In genomic region chr1:23554481-23555224, GRCh38 we compare ENCODE assay signal across 8 cellular contexts. TPM values are rescaled to one million over a fixed set of nuclear protein-coding genes. Genes with fewer than 3 reads are reported as not detected.
DNase-seq lines count a peak whose midpoint lies in the region; ATAC-seq and TF ChIP-seq lines count a peak whose summit lies in the region.

No MANE protein-coding gene starts in this region.

- H3K36me3 Mint-ChIP-seq in neural progenitor cell: peaks cover 15% of the 10 kb centered on the region

- H3K27me3 Mint-ChIP-seq in neural progenitor cell (ENCODE audit: insufficient read depth, low read depth): peaks cover 12% of the 10 kb centered on the region

- no peaks in the 10 kb centered on the region for H3K9me3 Mint-ChIP-seq in neural progenitor cell

- H3K27ac Mint-ChIP-seq in neural progenitor cell: peak overlapping the region; percentile 96

- no peaks in the 10 kb centered on the region for H3K9me2 ChIP-seq in Karpas-422 (replicated peaks; ENCODE audit: insufficient read depth, low read length)

- peak overlapping the region; percentile 71; the same call in 1 of the 2 replicates for H2AFZ ChIP-seq in Karpas-422 (ENCODE audit: low read length)
- no peak overlapping the region for H2AFZ ChIP-seq in neural progenitor cell (replicated peaks)

- no peaks in the 10 kb centered on the region for H3K9me3 ChIP-seq in Karpas-422 (ENCODE audit: low read length)
- H3K9me3 ChIP-seq in Peyer's patch: no peaks in the 10 kb centered on the region
- no peaks in the 10 kb centered on the region for H3K9me3 ChIP-seq in neural progenitor cell (ENCODE audit: low read depth)
- no peaks in the 10 kb centered on the region for H3K9me3 ChIP-seq in stomach smooth muscle (ENCODE audit: control insufficient read depth in 2 of 2, low read length in 2 of 2)

- TF ChIP-seq CTCF in Peyer's patch (IDR thresholded peaks at IDR 0.05) (peak in 2 of 6 experiments; percentile 18 to 31), neural progenitor cell (IDR thresholded peaks at IDR 0.05) (peak; percentile 22)

- H3K36me3 ChIP-seq in Karpas-422 (ENCODE audit: insufficient read depth, low read length): no peaks in the 10 kb centered on the region
- no peaks in the 10 kb centered on the region for H3K36me3 ChIP-seq in Peyer's patch
- H3K36me3 ChIP-seq in neural progenitor cell: no peaks in the 10 kb centered on the region
- no peaks in the 10 kb centered on the region for H3K36me3 ChIP-seq in stomach smooth muscle (ENCODE audit: control insufficient read depth in 2 of 2, insufficient read depth in 2 of 2, low read length in 2 of 2)

- peak overlapping the region; percentile 91 for H3K4me3 Mint-ChIP-seq in neural progenitor cell

- peaks cover 60% of the 10 kb centered on the region for H3F3A ChIP-seq in neural progenitor cell (ENCODE audit: low read depth)

- ATAC-seq in GM21619 (IDR thresholded peaks at IDR 0.05; ENCODE audit: unreplicated experiment): peak; percentile 44

- peak; percentile 97 for DNase-seq in DMS79 treated with DMSO at 0.1 percent for 48 hours (lab: John Stamatoyannopoulos, UW)
- peak; percentile 96 for DNase-seq in Karpas-422
- peak; percentile 81 to 94 (median 92) for DNase-seq in Peyer's patch
- peak; percentile 87 for DNase-seq in activated effector memory CD4-positive, alpha-beta T cell treated with Interleukin-2 at 50 U/mL for 16 hours
- DNase-seq in fibroblast of the conjunctiva (ENCODE audit: low read depth): peak; percentile 56
- peak; percentile 96 for DNase-seq in neural progenitor cell (ENCODE audit: low spot score)

- H3K27me3 ChIP-seq in Karpas-422 (ENCODE audit: low read length) (no peaks in the 10 kb centered on the region), Peyer's patch (no peaks in the 10 kb centered on the region), neural progenitor cell (peaks cover 17% of the 10 kb centered on the region), stomach smooth muscle (ENCODE audit: control insufficient read depth in 1 of 2, insufficient read depth in 2 of 2, low read length in 2 of 2) (no peaks in the 10 kb centered on the region)

- TF ChIP-seq POLR2A in Peyer's patch (IDR thresholded peaks at IDR 0.05): peak; percentile 83 to 91

- H3K4me3 ChIP-seq in Karpas-422 (ENCODE audit: low read length): peak overlapping the region; percentile 68
- peak overlapping the region; percentile 54 to 86 (median 68) for H3K4me3 ChIP-seq in Peyer's patch
- H3K4me3 ChIP-seq in neural progenitor cell: peak overlapping the region; percentile 91
- peak overlapping the region; percentile 48 to 95 for H3K4me3 ChIP-seq in stomach smooth muscle (ENCODE audit: low read length in 2 of 2)

- H3K79me2 ChIP-seq in Karpas-422 (ENCODE audit: low read length): 0 out of 2 replicates have a peak, but pooled peaks cover 4% of the 10 kb centered on the region
- peaks cover 33% of the 10 kb centered on the region for H3K79me2 ChIP-seq in neural progenitor cell (ENCODE audit: low read depth)

- H3K27ac ChIP-seq in Karpas-422 (ENCODE audit: low read length): peak overlapping the region; percentile 55
- peak overlapping the region; percentile 94 to 98 (median 98) for H3K27ac ChIP-seq in Peyer's patch
- peak overlapping the region; percentile 98 for H3K27ac ChIP-seq in neural progenitor cell
- H3K27ac ChIP-seq in stomach smooth muscle (ENCODE audit: low read length): peak overlapping the region; percentile 99

- H4K20me1 ChIP-seq in Karpas-422 (ENCODE audit: insufficient read depth, low read depth, low read length) (peaks cover 11% of the 10 kb centered on the region), neural progenitor cell (ENCODE audit: low read depth) (peaks cover 44% of the 10 kb centered on the region)

- H3K9ac ChIP-seq in Karpas-422 (ENCODE audit: low read length) (peak overlapping the region; percentile 76), neural progenitor cell (peak overlapping the region; percentile 80), stomach smooth muscle (ENCODE audit: low read length in 2 of 2) (peak overlapping the region; percentile 68 to 79)

- peaks cover 73% of the 10 kb centered on the region for H3K4me1 ChIP-seq in Karpas-422 (ENCODE audit: low read length)
- H3K4me1 ChIP-seq in Peyer's patch: peaks cover 0 to 33% (median 16%) of the 10 kb centered on the region in 4 donors
- H3K4me1 ChIP-seq in neural progenitor cell: peaks cover 51% of the 10 kb centered on the region
- peaks cover 54% of the 10 kb centered on the region for H3K4me1 ChIP-seq in stomach smooth muscle (ENCODE audit: control insufficient read depth, insufficient read depth, low read length)

- H3K4me2 ChIP-seq in Karpas-422 (ENCODE audit: low read depth, low read length, poor library complexity, severe bottlenecking) (peak overlapping the region; percentile 85), neural progenitor cell (peak overlapping the region; percentile 92)

- H3K4me1 Mint-ChIP-seq in neural progenitor cell: peaks cover 68% of the 10 kb centered on the region

RNA-seq across cellular contexts. Expression of gene ID3, which starts 4.6 kb away (rescaled TPM):
- total RNA-seq in Karpas-422 (2014; rRNA removed; shearing (Covaris generic); ENCODE audit: low replicate concordance): 32.0 and 33.0 TPM in 2 replicates
- total RNA-seq in Peyer's patch (100 to 1,000 TPM; 121 to 224 (median 167) TPM), neural progenitor cell (ENCODE audit: low replicate concordance) (99.9 and 235 TPM in 2 replicates)

RNA-seq across cellular contexts. Expression of gene E2F2, which starts 23.6 kb away (rescaled TPM):
- total RNA-seq in Karpas-422 (2014; rRNA removed; shearing (Covaris generic); ENCODE audit: low replicate concordance): 6.6 and 8.0 TPM in 2 replicates
- total RNA-seq in Peyer's patch (10 to 100 TPM in 3 of 4 donors, 1 to 10 TPM in 1; 6.8 to 16.4 (median 13.6) TPM), neural progenitor cell (ENCODE audit: low replicate concordance) (3.4 and 7.0 TPM in 2 replicates)

Comparison
In these comparisons a context has a peak if more than half of its experiments do, and no peak if none do; other contexts are left out.
1. Peak in every context shown above with its lines: DNase-seq, ATAC-seq, H3K4me3 ChIP-seq and H3K27ac ChIP-seq.